Comparison of ENCODE assay signal across 1 cellular context in genomic region chr11:40202569-40202968, GRCh38.
TF ChIP-seq lines count a peak whose summit lies in the region.

No MANE protein-coding gene starts in this region.

TF ChIP-seq in SK-N-SH, 30 proteins besides CTCF, POLR2A, EP300 and RAD21 (continued from another document):
- TF ChIP-seq CHD2 (IDR thresholded peaks at IDR 0.05; ENCODE audit: low read length, partially characterized antibody) = peak; percentile 23
- TF ChIP-seq, protein P1, sequence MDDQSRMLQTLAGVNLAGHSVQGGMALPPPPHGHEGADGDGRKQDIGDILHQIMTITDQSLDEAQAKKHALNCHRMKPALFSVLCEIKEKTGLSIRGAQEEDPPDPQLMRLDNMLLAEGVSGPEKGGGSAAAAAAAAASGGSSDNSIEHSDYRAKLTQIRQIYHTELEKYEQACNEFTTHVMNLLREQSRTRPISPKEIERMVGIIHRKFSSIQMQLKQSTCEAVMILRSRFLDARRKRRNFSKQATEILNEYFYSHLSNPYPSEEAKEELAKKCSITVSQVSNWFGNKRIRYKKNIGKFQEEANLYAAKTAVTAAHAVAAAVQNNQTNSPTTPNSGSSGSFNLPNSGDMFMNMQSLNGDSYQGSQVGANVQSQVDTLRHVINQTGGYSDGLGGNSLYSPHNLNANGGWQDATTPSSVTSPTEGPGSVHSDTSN (IDR thresholded peaks at IDR 0.05) = no peak
- no peak for TF ChIP-seq JUND (IDR thresholded peaks at IDR 0.05)
